ENCODE assay signal across 20 cellular contexts in genomic region chr2:61244694-61245093, GRCh38.
"Had no signal": no experiment of that assay in that cellular context is flagged by ENCODE, and none has a peak within 500 bp of the region (broad histone marks: within the 10 kb centered on the region; RNA-seq: fewer than 3 reads in every experiment).

No MANE protein-coding gene starts in this region.

- H3K79me2 ChIP-seq: parathyroid adenoma had no signal

- H3K4me3 ChIP-seq: left lung, tibial artery had no signal

- H3K9me3 ChIP-seq: left lung, tibial artery had no signal

- H2AFZ ChIP-seq: parathyroid adenoma had no signal

- H3K9me3 Mint-ChIP-seq: activated CD4-positive, alpha-beta T cell treated with anti-CD3 and anti-CD28 coated beads, Interleukin-2, amount 10 ng/mL, durations not matched to agents 24 days and 14 days; brain; naive thymus-derived CD8-positive, alpha-beta T cell; stimulated activated naive CD8-positive, alpha-beta T cell treated with anti-CD3 and anti-CD28 coated beads, Interleukin-15, amount 100 ng/mL, for 72 hours; T-helper 1 cell treated with Interleukin-12 subunit alpha and Interleukin-12 subunit beta and Interleukin-4 antibody, amounts not matched to agents 30 μg/mL and 1 μg/mL, for 36 hours had no signal

- H3K27ac ChIP-seq: left lung, parathyroid adenoma, tibial artery had no signal

- ATAC-seq: activated CD4-positive, CD25-positive, alpha-beta regulatory T cell treated with anti-CD3 and anti-CD28 coated beads, Interleukin-2, amount 50 U/mL, for 24 hours; left lung; naive thymus-derived CD8-positive, alpha-beta T cell; right cardiac atrium; stimulated activated naive CD8-positive, alpha-beta T cell treated with anti-CD3 and anti-CD28 coated beads, Interleukin-15, amount 100 ng/mL, for 72 hours had no signal

- H3K27ac Mint-ChIP-seq: activated CD4-positive, alpha-beta T cell treated with anti-CD3 and anti-CD28 coated beads, Interleukin-2, amount 10 ng/mL, durations not matched to agents 24 days and 14 days; stimulated activated naive CD8-positive, alpha-beta T cell treated with anti-CD3 and anti-CD28 coated beads, Interleukin-15, amount 100 ng/mL, for 72 hours; T-helper 1 cell treated with Interleukin-12 subunit alpha and Interleukin-12 subunit beta and Interleukin-4 antibody, amounts not matched to agents 30 μg/mL and 1 μg/mL, for 36 hours had no signal

- H3K4me1 Mint-ChIP-seq: brain; stimulated activated naive CD8-positive, alpha-beta T cell treated with anti-CD3 and anti-CD28 coated beads, Interleukin-15, amount 100 ng/mL, for 72 hours had no signal

- H3K27me3 Mint-ChIP-seq: activated CD4-positive, alpha-beta T cell treated with anti-CD3 and anti-CD28 coated beads, Interleukin-2, amount 10 ng/mL, durations not matched to agents 24 days and 14 days; brain; naive thymus-derived CD8-positive, alpha-beta T cell; stimulated activated naive CD8-positive, alpha-beta T cell treated with anti-CD3 and anti-CD28 coated beads, Interleukin-15, amount 100 ng/mL, for 72 hours had no signal

- DNase-seq: activated CD4-positive, alpha-beta T cell treated with anti-CD3 and anti-CD28 coated beads, Interleukin-2, amount 10 ng/mL, durations not matched to agents 24 days and 14 days; activated CD8-positive, alpha-beta memory T cell treated with anti-CD3 and anti-CD28 coated beads for 24 hours; activated effector memory CD4-positive, alpha-beta T cell treated with anti-CD3 and anti-CD28 coated beads, Interleukin-2, amount 50 U/mL, for 16 hours; activated naive CD4-positive, alpha-beta T cell treated with anti-CD3 and anti-CD28 coated beads, Interleukin-2, amount 50 U/mL, for 16 hours; aorta; caudate nucleus; dermis blood vessel endothelial cell; effector CD8-positive, alpha-beta T cell; foreskin melanocyte; kidney; left lung; naive thymus-derived CD8-positive, alpha-beta T cell; right cardiac atrium; stimulated activated CD4-positive, alpha-beta T cell treated with anti-CD3 and anti-CD28 coated beads, Interleukin-12 subunit alpha, Interleukin-12 subunit beta, amount 100 ng/mL, for 4 hours; stimulated activated naive CD8-positive, alpha-beta T cell treated with anti-CD3 and anti-CD28 coated beads, Interleukin-15, amount 100 ng/mL, for 72 hours; tibial artery had no signal

- H3K4me1 ChIP-seq: left lung, parathyroid adenoma, tibial artery had no signal

- H3K27me3 ChIP-seq: left lung, tibial artery had no signal

- H3K4me3 Mint-ChIP-seq: activated CD4-positive, alpha-beta T cell treated with anti-CD3 and anti-CD28 coated beads, Interleukin-2, amount 10 ng/mL, durations not matched to agents 24 days and 14 days; brain; naive thymus-derived CD8-positive, alpha-beta T cell; stimulated activated naive CD8-positive, alpha-beta T cell treated with anti-CD3 and anti-CD28 coated beads, Interleukin-15, amount 100 ng/mL, for 72 hours; T-helper 1 cell treated with Interleukin-12 subunit alpha and Interleukin-12 subunit beta and Interleukin-4 antibody, amounts not matched to agents 30 μg/mL and 1 μg/mL, for 36 hours had no signal

- H3K9ac ChIP-seq: parathyroid adenoma had no signal
